ENCODE assay signal across 16 cellular contexts in genomic region chr13:25992076-25992475, GRCh38. TPM values are rescaled to one million over a fixed set of nuclear protein-coding genes. Genes with fewer than 3 reads are reported as not detected.
A peak's percentile ranks its signal among the peaks of the same experiment; 100 is the strongest.
DNase-seq lines count a peak whose midpoint lies in the region; ATAC-seq and TF ChIP-seq lines count a peak whose summit lies in the region.
"Had no signal": no experiment of that assay in that cellular context is flagged by ENCODE, and none has a peak within 500 bp of the region (broad histone marks: within the 10 kb centered on the region; RNA-seq: fewer than 3 reads in every experiment).

No MANE protein-coding gene starts in this region.

- no peaks in the 10 kb centered on the region for H3K27me3 ChIP-seq in testis

- TF ChIP-seq CTCF in testis (IDR thresholded peaks at IDR 0.05) = no peak

- H3K4me1 ChIP-seq in testis = no peaks in the 10 kb centered on the region

- DNase-seq in LHCN-M2 (ENCODE audit: low read depth) (peak; percentile 41), amniotic stem cell (lab: John Stamatoyannopoulos, UW) (peak; percentile 9), glomerular visceral epithelial cell (ENCODE audit: extremely low spot score) (peak; percentile 56), renal cortical epithelial cell (ENCODE audit: low read depth) (peak; percentile 77), Right ventricle myocardium inferior (ENCODE audit: missing footprints) (no peak), RKO (ENCODE audit: low spot score) (no peak), testis (no peak)
- DNase-seq: C1 segment of cervical spinal cord; CD4-positive, alpha-beta T cell; DMS153; DND-41; GF-D8 had no signal

- no peaks in the 10 kb centered on the region for H3K9me3 ChIP-seq in testis

- no peak for ATAC-seq in HG03469 (IDR thresholded peaks at IDR 0.05; ENCODE audit: unreplicated experiment)
- no peak for ATAC-seq in Right ventricle myocardium inferior

- H3K4me3 ChIP-seq in testis = no peak overlapping the region

- WGBS in testis, 2 donors = 59 to 67% methylated on average over 1 of the region's 1 CpG

- intact Hi-C loops in Right ventricle myocardium inferior (cut with DNase I) (no loop called here), testis (cut with DNase I; ENCODE audit: low total_unique reads) (no loop called here)

- TF ChIP-seq POLR2A in testis (IDR thresholded peaks at IDR 0.05) = no peak

- H3K27ac ChIP-seq in testis = no peak overlapping the region

- no peaks in the 10 kb centered on the region for H3K36me3 ChIP-seq in testis (ENCODE audit: low read depth, missing control alignments)

RNA-seq across cellular contexts. Expression of gene SHISA2, which starts 59.7 kb away (rescaled TPM):
- total RNA-seq in LHCN-M2 (2014; rRNA removed) (65.7 and 71.7 TPM in 2 replicates), renal cortical epithelial cell (68.7 and 266 TPM in 2 replicates), Right ventricle myocardium inferior (0.22 TPM), testis (10 to 100 TPM in 1 of 2 donors, 1 to 10 TPM in 1; 8.2 to 20.6 TPM)
- 19.5 TPM for polyA plus RNA-seq in LHCN-M2 (2012)
- polyA plus RNA-seq in testis (ENCODE audit: insufficient read depth, low read depth, low replicate concordance) = 2.7 TPM
- total RNA-seq: B cell, HT-29 had no signal
- polyA plus RNA-seq: IgD-negative memory B cell had no signal

Comparison
In these comparisons a context has a peak if more than half of its experiments do, and no peak if none do; other contexts are left out.
1. DNase-seq: peak in LHCN-M2 (single experiment), amniotic stem cell (single experiment), glomerular visceral epithelial cell (single experiment) and renal cortical epithelial cell (single experiment); none in Right ventricle myocardium inferior (single experiment), RKO (single experiment) and testis (single experiment).